ENCODE assay signal across 12 cellular contexts in the genomic region with DNA sequence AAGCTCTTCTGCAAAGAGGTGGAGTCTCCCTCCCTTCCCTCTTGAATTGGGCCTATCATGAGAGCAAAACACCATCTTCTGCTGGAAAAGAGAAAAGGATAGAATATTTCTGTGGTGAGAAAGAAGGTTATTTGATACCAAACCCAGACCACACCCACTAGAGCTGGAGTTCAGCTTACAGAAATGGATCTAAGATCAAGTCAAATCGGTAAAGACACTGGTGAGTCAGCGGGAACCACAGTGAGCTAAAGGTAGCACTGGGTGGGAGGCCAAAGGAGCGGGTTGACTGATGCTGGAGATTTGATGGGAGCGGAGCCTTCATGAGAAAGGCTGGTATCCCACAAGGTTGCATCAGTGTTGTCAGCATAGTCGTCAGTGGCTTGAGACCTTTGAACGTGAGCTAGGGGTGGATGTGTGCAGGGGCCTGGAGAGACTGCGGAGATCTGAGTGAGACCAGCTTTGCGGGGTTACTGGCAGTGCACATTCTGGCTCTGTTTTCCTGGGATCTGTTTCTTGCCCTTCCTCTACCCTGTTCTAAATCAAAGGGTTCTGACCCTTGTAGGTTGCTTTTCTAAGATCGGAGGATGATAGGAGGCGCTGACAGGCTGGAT.
DNase-seq lines count a peak whose midpoint lies in the region; ATAC-seq and TF ChIP-seq lines count a peak whose summit lies in the region.
"Had no signal": no experiment of that assay in that cellular context is flagged by ENCODE, and none has a peak within 500 bp of the region (broad histone marks: within the 10 kb centered on the region; RNA-seq: fewer than 3 reads in every experiment).

No MANE protein-coding gene starts in this region.

- WGBS in smooth muscle cell (ENCODE audit: low lambda C conversion rate) = 55% methylated on average over 10 of the region's 10 CpGs

- H4K20me1 ChIP-seq in fibroblast of lung (ENCODE audit: control insufficient read depth, extremely low read depth, insufficient read depth, low read length) = no peaks in the 10 kb centered on the region
- no peaks in the 10 kb centered on the region for H4K20me1 ChIP-seq in smooth muscle cell (ENCODE audit: low read depth)

- H3K4me3 ChIP-seq in fibroblast of lung (replicated peaks in 1 of 4; ENCODE audit: control extremely low read depth in 1 of 4, insufficient read depth in 1 of 4, low read depth in 3 of 4, low read length in 4 of 4) = no peak overlapping the region
- H3K4me3 ChIP-seq in smooth muscle cell = no peak overlapping the region

- no peaks in the 10 kb centered on the region for H3K9me3 Mint-ChIP-seq in activated T-cell treated with anti-CD3 and anti-CD28 coated beads, Interleukin-2, amount 50 U/mL, for 4 hours

- H2AFZ ChIP-seq in fibroblast of lung (ENCODE audit: low read length) (no peak overlapping the region), smooth muscle cell (ENCODE audit: low read depth) (peak overlapping the region; percentile 94)

- H3K36me3 ChIP-seq in fibroblast of lung (ENCODE audit: control insufficient read depth, insufficient read depth, low read length) (no peaks in the 10 kb centered on the region), smooth muscle cell (ENCODE audit: low read depth) (no peaks in the 10 kb centered on the region)

- H3K4me2 ChIP-seq in fibroblast of lung (ENCODE audit: extremely low read depth, insufficient read depth, low read length) (no peak overlapping the region), smooth muscle cell (peak overlapping the region; percentile 79)

- H3K4me1 ChIP-seq in fibroblast of lung (ENCODE audit: control insufficient read depth, extremely low read depth, insufficient read depth, low read length) = peaks cover 3% of the 10 kb centered on the region
- peaks cover 4% of the 10 kb centered on the region for H3K4me1 ChIP-seq in smooth muscle cell (ENCODE audit: low read depth)

- no peak overlapping the region for H3K4me3 Mint-ChIP-seq in activated T-cell treated with anti-CD3 and anti-CD28 coated beads, Interleukin-2, amount 50 U/mL, for 4 hours

- no peak for DNase-seq in activated T-cell treated with anti-CD3 and anti-CD28 coated beads, Interleukin-2, amount 50 U/mL, for 4 hours
- DNase-seq in activated T-cell treated with anti-CD3 and anti-CD28 coated beads for 4 hours (no peak), RPMI7951 (ENCODE audit: low read depth) (peak; percentile 52), fibroblast of lung (ENCODE audit: low read depth in 2 of 2) (peak; percentile 88 to 93), smooth muscle cell (lab: John Stamatoyannopoulos, UW; ENCODE audit: unreplicated experiment) (no peak), NAMALWA (ENCODE audit: low spot score) (no peak), NCI-H345 treated with DMSO at 0.1 percent for 48 hours (lab: John Stamatoyannopoulos, UW; ENCODE audit: unreplicated experiment) (no peak), T1000 (lab: John Stamatoyannopoulos, UW) (no peak)
- DNase-seq: caudate nucleus, NCI-H1105 treated with DMSO at 0.1 percent for 48 hours, NCI-H524 had no signal

- no peaks in the 10 kb centered on the region for H3K27me3 ChIP-seq in fibroblast of lung (ENCODE audit: control insufficient read depth, insufficient read depth, low read length)
- H3K27me3 ChIP-seq in smooth muscle cell (ENCODE audit: low read depth) = no peaks in the 10 kb centered on the region

- H3K9ac ChIP-seq in fibroblast of lung (ENCODE audit: insufficient read depth, low read length) (no peak overlapping the region), smooth muscle cell (ENCODE audit: low read depth) (peak overlapping the region; percentile 50)

- peaks cover 5% of the 10 kb centered on the region for H3K27me3 Mint-ChIP-seq in activated T-cell treated with anti-CD3 and anti-CD28 coated beads, Interleukin-2, amount 50 U/mL, for 4 hours (ENCODE audit: low read depth)

- no peak for TF ChIP-seq CTCF in fibroblast of lung (conservative IDR thresholded peaks at IDR 0.05 in 1 of 2, IDR thresholded peaks at IDR 0.05 in 1 of 2; ENCODE audit: low read depth in 1 of 2, low read length in 2 of 2)
- no peak for TF ChIP-seq CTCF in smooth muscle cell (IDR thresholded peaks at IDR 0.05; ENCODE audit: borderline replicate concordance, insufficient read depth, poor library complexity, severe bottlenecking)

- H3K9me3 ChIP-seq in fibroblast of lung (ENCODE audit: control insufficient read depth, insufficient read depth, low read depth, low read length) (no peaks in the 10 kb centered on the region), smooth muscle cell (replicated peaks; ENCODE audit: low read depth) (no peaks in the 10 kb centered on the region)

- no peaks in the 10 kb centered on the region for H3F3A ChIP-seq in smooth muscle cell (ENCODE audit: low read depth)

- ATAC-seq in activated T-cell treated with anti-CD3 and anti-CD28 coated beads, Interleukin-2, amount 50 U/mL, for 4 hours = peak; percentile 51 to 61

- no peak overlapping the region for H3K27ac ChIP-seq in fibroblast of lung (ENCODE audit: insufficient read depth, low read length)
- H3K27ac ChIP-seq in smooth muscle cell (ENCODE audit: low read depth) = peak overlapping the region; percentile 87
- H3K27ac ChIP-seq: epithelial cell of prostate had no signal

- no peaks in the 10 kb centered on the region for H3K36me3 Mint-ChIP-seq in activated T-cell treated with anti-CD3 and anti-CD28 coated beads, Interleukin-2, amount 50 U/mL, for 4 hours (ENCODE audit: insufficient read depth)

- H3K4me1 Mint-ChIP-seq in activated T-cell treated with anti-CD3 and anti-CD28 coated beads, Interleukin-2, amount 50 U/mL, for 4 hours (ENCODE audit: low read depth) = no peaks in the 10 kb centered on the region

- H3K79me2 ChIP-seq in fibroblast of lung (ENCODE audit: control insufficient read depth, insufficient read depth, low read length) (no peaks in the 10 kb centered on the region), smooth muscle cell (ENCODE audit: low read depth) (no peaks in the 10 kb centered on the region)

Comparison
In these comparisons a context has a peak if more than half of its experiments do, and no peak if none do; other contexts are left out.
1. DNase-seq: peak in RPMI7951 (single experiment) and fibroblast of lung (2 of 2); none in activated T-cell treated with anti-CD3 and anti-CD28 coated beads, Interleukin-2, amount 50 U/mL, for 4 hours (single experiment), activated T-cell treated with anti-CD3 and anti-CD28 coated beads for 4 hours (single experiment), smooth muscle cell (single experiment), NAMALWA (single experiment), NCI-H345 treated with DMSO at 0.1 percent for 48 hours (single experiment) and T1000 (single experiment).